1 cellular context compared by ENCODE assay signal in genomic region chr11:95821640-95822039, GRCh38.
TF ChIP-seq lines count a peak whose summit lies in the region.

No MANE protein-coding gene starts in this region.

TF ChIP-seq in endothelial cell of umbilical vein, 7 proteins besides CTCF, POLR2A, EP300 and RAD21:
- TF ChIP-seq GATA2 (IDR thresholded peaks at IDR 0.05; ENCODE audit: insufficient read depth, insufficient read length, low read depth, low read length) = no peak
- peak; percentile 23 for TF ChIP-seq FOS (IDR thresholded peaks at IDR 0.05; ENCODE audit: borderline replicate concordance, insufficient read depth, low read length)
